ENCODE assay signal across 8 cellular contexts in genomic region chr7:100545636-100546128, GRCh38. TPM values are rescaled to one million over a fixed set of nuclear protein-coding genes. Genes with fewer than 3 reads are reported as not detected.
A peak's percentile ranks its signal among the peaks of the same experiment; 100 is the strongest.
DNase-seq lines count a peak whose midpoint lies in the region; FAIRE-seq and TF ChIP-seq lines count a peak whose summit lies in the region.

No MANE protein-coding gene starts in this region.

- no peak overlapping the region for H3K23ac ChIP-seq in H9 (ENCODE audit: insufficient read length, low read depth, low read length)

- no peak for FAIRE-seq in astrocyte (lab: Jason Lieb, UNC)

- no peak overlapping the region for H3K56ac ChIP-seq in H9 (ENCODE audit: insufficient read length, low read depth, low read length)

- DNase-seq in DMS153 (lab: John Stamatoyannopoulos, UW) (peak; percentile 50), DMS153 treated with DMSO at 0.1 percent for 48 hours (lab: John Stamatoyannopoulos, UW; ENCODE audit: unreplicated experiment) (no peak), H9 (peak; percentile 68), PC-9 (peak; percentile 89 to 96), astrocyte (ENCODE audit: low read depth) (peak; percentile 86), immature natural killer cell (no peak), DMS114 treated with DMSO at 0.1 percent for 48 hours (lab: John Stamatoyannopoulos, UW; ENCODE audit: unreplicated experiment) (no peak)
- DNase-seq in stimulated activated CD4-positive, alpha-beta T cell treated with anti-CD3 and anti-CD28 coated beads, Interleukin-15, amount 100 ng/mL, for 24 hours = peak; percentile 80

- H2BK15ac ChIP-seq in H9 (ENCODE audit: low read depth, low read length) = no peak overlapping the region

- H3K27me3 ChIP-seq in H9 (ENCODE audit: insufficient read depth, low read length) (no peaks in the 10 kb centered on the region), PC-9 (ENCODE audit: insufficient read depth, low read depth) (no peaks in the 10 kb centered on the region), astrocyte (ENCODE audit: insufficient read depth, low read length) (no peaks in the 10 kb centered on the region)

- H3T11ph ChIP-seq in H9 (ENCODE audit: low read length) = no peak overlapping the region

- no TSS peak for BruUV-seq in PC-9 (replicated peaks; lab: Mats Ljungman, UMichigan)

- H2AK5ac ChIP-seq in H9 (ENCODE audit: insufficient read length, low read length) = no peak overlapping the region

- H4K8ac ChIP-seq in H9 (replicated peaks; ENCODE audit: insufficient read length, low read depth, low read length) = no peak overlapping the region

- no peak overlapping the region for H2BK5ac ChIP-seq in H9 (ENCODE audit: insufficient read length, low read length)

- H3K4ac ChIP-seq in H9 (ENCODE audit: low read depth, low read length) = no peak overlapping the region

- POLR2A ChIA-PET in PC-9 (lab: Charles Lee; ENCODE audit: unreplicated experiment) = interaction anchor here (0.6 to 1.4 kb wide), 6 partner anchors 40 to 1290 kb away, joined by 3 to 15 read pairs (median 4); partner anchors contain the start of genes FBXO24, LRCH4, MEPCE and ZCWPW1

- H3F3A ChIP-seq in PC-9 (ENCODE audit: insufficient read depth, low read depth) = peaks cover 72% of the 10 kb centered on the region

- no peaks in the 10 kb centered on the region for H3K79me1 ChIP-seq in H9 (ENCODE audit: insufficient read depth, low read depth, low read length, poor library complexity, severe bottlenecking)

- H3K27ac Mint-ChIP-seq in H9 (peak overlapping the region in 2 of 3 experiments; percentile 20 to 65; a peak in 5 of 7 replicates), astrocyte (ENCODE audit: unreplicated experiment) (peak overlapping the region; percentile 90), immature natural killer cell (peak overlapping the region; percentile 89 to 99 (median 96))

- no CpG with 5 or more reads among the region's 2 CpGs for WGBS in H9 (ENCODE audit: extremely low coverage, insufficient read length, low lambda C conversion rate)

- H3K79me2 ChIP-seq in H9 (ENCODE audit: insufficient read depth, low read length) = no peaks in the 10 kb centered on the region
- peaks cover 63% of the 10 kb centered on the region for H3K79me2 ChIP-seq in PC-9 (ENCODE audit: low read depth)
- peaks cover 15% of the 10 kb centered on the region for H3K79me2 ChIP-seq in astrocyte (ENCODE audit: insufficient read depth, low read length)

- no peak overlapping the region for H2BK120ac ChIP-seq in H9 (ENCODE audit: low read depth, low read length, poor library complexity, severe bottlenecking)

- H4K91ac ChIP-seq in H9 (ENCODE audit: insufficient read length, low read depth, low read length) = no peak overlapping the region

- H4K20me1 ChIP-seq in H9 (ENCODE audit: control insufficient read depth, insufficient read depth, insufficient read length) (no peaks in the 10 kb centered on the region), PC-9 (ENCODE audit: insufficient read depth) (no peaks in the 10 kb centered on the region), astrocyte (ENCODE audit: insufficient read depth, low read length) (no peaks in the 10 kb centered on the region)

- H2AFZ ChIP-seq in H9 (ENCODE audit: low read length) (no peak overlapping the region), PC-9 (no peak overlapping the region), astrocyte (ENCODE audit: low read depth, low read length) (peak overlapping the region; percentile 26)

- no peak overlapping the region for H3K18ac ChIP-seq in H9 (ENCODE audit: insufficient read length, low read depth, low read length)

- H3K4me1 Mint-ChIP-seq in H9 (peaks cover 67 to 70% of the 10 kb centered on the region in 2 experiments), astrocyte (ENCODE audit: low read depth, unreplicated experiment) (peaks cover 41% of the 10 kb centered on the region), immature natural killer cell (peaks cover 95 to 100% of the 10 kb centered on the region in 2 donors)

- H3K9me3 ChIP-seq in H9 (ENCODE audit: control insufficient read depth, low read depth, low read length) (no peaks in the 10 kb centered on the region), PC-9 (ENCODE audit: insufficient read depth, low read depth) (no peaks in the 10 kb centered on the region), astrocyte (ENCODE audit: insufficient read depth, low read depth, low read length) (no peaks in the 10 kb centered on the region)

- intact Hi-C loops in PC-9 (cut with micrococcal nuclease; ENCODE audit: unreplicated experiment) = loop anchor here (1.0 to 2.0 kb wide), 4 partner anchors 41 to 281 kb away; partner anchors contain the start of genes EPHB4, FBXO24, LRCH4 and NYAP1

- H3K27me3 Mint-ChIP-seq in H9 (ENCODE audit: low read depth) (peaks cover 7% of the 10 kb centered on the region), astrocyte (ENCODE audit: low read depth, unreplicated experiment) (no peaks in the 10 kb centered on the region), immature natural killer cell (ENCODE audit: low read depth in 3 of 3) (peaks cover 2 to 6% (median 2%) of the 10 kb centered on the region in 3 donors)

- H3K4me3 Mint-ChIP-seq in H9 = no peak overlapping the region
- peak overlapping the region; percentile 41 for H3K4me3 Mint-ChIP-seq in astrocyte (ENCODE audit: unreplicated experiment)
- peak overlapping the region; percentile 69 to 91 (median 82) for H3K4me3 Mint-ChIP-seq in immature natural killer cell

- H3K4me2 ChIP-seq in H9 (ENCODE audit: insufficient read depth, insufficient read length, low read length) (no peak overlapping the region), PC-9 (peak overlapping the region; percentile 76), astrocyte (ENCODE audit: low read length) (peak overlapping the region; percentile 74)

- no peaks in the 10 kb centered on the region for H3K23me2 ChIP-seq in H9 (ENCODE audit: insufficient read length, low read depth, low read length, poor library complexity, severe bottlenecking)

- no peak overlapping the region for H3K27ac ChIP-seq in H9 (ENCODE audit: insufficient read length, low read depth, low read length)
- H3K27ac ChIP-seq in PC-9 = peak overlapping the region; percentile 98
- peak overlapping the region; percentile 71 for H3K27ac ChIP-seq in astrocyte (ENCODE audit: low read depth, low read length)

- H3K4me3 ChIP-seq in PC-9 = peak overlapping the region; percentile 33; the same call in 1 of the 2 replicates
- H3K4me3 ChIP-seq in astrocyte (ENCODE audit: insufficient read depth, low read depth, low read length) = no peak overlapping the region

- H3K4me1 ChIP-seq in H9 (ENCODE audit: insufficient read depth, low read length) (peaks cover 19% of the 10 kb centered on the region), PC-9 (replicated peaks; ENCODE audit: insufficient read depth) (peaks cover 82% of the 10 kb centered on the region), astrocyte (ENCODE audit: insufficient read depth, low read length) (peaks cover 34% of the 10 kb centered on the region)

- H3K36me3 ChIP-seq in PC-9 (ENCODE audit: low read depth) (no peaks in the 10 kb centered on the region; the same call in 1 of the 2 replicates), astrocyte (ENCODE audit: insufficient read depth, low read length) (no peaks in the 10 kb centered on the region)

- H3K36me3 Mint-ChIP-seq in H9 (ENCODE audit: insufficient read depth in 1 of 3, low read depth in 3 of 3) (peaks cover 2 to 8% (median 6%) of the 10 kb centered on the region in 3 experiments), astrocyte (ENCODE audit: low read depth, unreplicated experiment) (no peaks in the 10 kb centered on the region), immature natural killer cell (peaks cover 5 to 6% (median 5%) of the 10 kb centered on the region in 3 donors)

- H4K5ac ChIP-seq in H9 (ENCODE audit: insufficient read length, low read depth, low read length) = no peak overlapping the region

- H2BK20ac ChIP-seq in H9 (ENCODE audit: low read depth, low read length, poor library complexity, severe bottlenecking) = no peak overlapping the region

- H3K14ac ChIP-seq in H9 (ENCODE audit: insufficient read depth, low read length) = no peak overlapping the region

- CTCF ChIA-PET in PC-9 (lab: Charles Lee) = interaction anchor here (0.6 to 1.3 kb wide), 2 partner anchors 29 to 43 kb away, joined by 3 to 4 read pairs; no protein-coding TSS in a partner anchor

- H3K9me3 Mint-ChIP-seq in H9 (no peaks in the 10 kb centered on the region; a peak in 1 of 5 replicates), astrocyte (ENCODE audit: unreplicated experiment) (no peaks in the 10 kb centered on the region), immature natural killer cell (no peaks in the 10 kb centered on the region)

- TF ChIP-seq CTCF in H9 (conservative IDR thresholded peaks at IDR 0.05) = peak; percentile 27; the same call in 1 of the 3 replicates
- TF ChIP-seq CTCF in PC-9 (conservative IDR thresholded peaks at IDR 0.05) = no peak
- TF ChIP-seq CTCF in astrocyte (IDR thresholded peaks at IDR 0.05; ENCODE audit: insufficient read depth, low read depth, low read length) = no peak

- H2BK12ac ChIP-seq in H9 (ENCODE audit: insufficient read length, low read depth, low read length) = no peak overlapping the region

- H3K9me2 ChIP-seq in PC-9 (ENCODE audit: insufficient read depth) = no peaks in the 10 kb centered on the region

- no peak overlapping the region for H3K9ac ChIP-seq in H9 (ENCODE audit: extremely low read depth, insufficient read length, low read length)
- H3K9ac ChIP-seq in astrocyte (ENCODE audit: low read length) = peak overlapping the region; percentile 39

RNA-seq across cellular contexts. Expression of gene AGFG2, which starts 6.7 kb away (rescaled TPM):
- total RNA-seq in H9 (2021) (11.2 and 12.7 TPM in 2 replicates), PC-9 (2021) (30.4 and 35.2 TPM in 2 replicates), astrocyte (6.2 and 7.1 TPM in 2 replicates)
- 10 to 100 TPM in 2 of 3 donors, 1 to 10 TPM in 1; 7.1 to 20.7 (median 12.0) TPM for polyA plus RNA-seq in immature natural killer cell

RNA-seq across cellular contexts. Expression of gene SAP25, which starts 28.0 kb away (rescaled TPM):
- total RNA-seq in H9 (2021) (4.2 and 5.1 TPM in 2 replicates), PC-9 (2021) (11.0 and 15.3 TPM in 2 replicates), astrocyte (1.4 and 1.9 TPM in 2 replicates)
- polyA plus RNA-seq in immature natural killer cell = not detected

RNA-seq across cellular contexts. Expression of gene LRCH4, which starts 40.2 kb away (rescaled TPM):
- total RNA-seq in H9 (2021) (36.8 and 39.1 TPM in 2 replicates), PC-9 (2021) (86.6 and 89.6 TPM in 2 replicates), astrocyte (52.7 and 62.5 TPM in 2 replicates)
- polyA plus RNA-seq in immature natural killer cell = 100 to 1,000 TPM in 1 of 3 donors, 10 to 100 TPM in 2; 78.9 to 125 (median 90.4) TPM

RNA-seq across cellular contexts. Expression of gene FBXO24, which starts 40.4 kb away (rescaled TPM):
- total RNA-seq in H9 (2021) = 0.85 and 1.3 TPM in 2 replicates
- 2.7 and 4.6 TPM in 2 replicates for total RNA-seq in PC-9 (2021)
- total RNA-seq in astrocyte = 0.17 and 0.52 TPM in 2 replicates
- polyA plus RNA-seq in immature natural killer cell = under 1 TPM in 1 of 3 donors, not detected in 2; 0.43 TPM

RNA-seq across cellular contexts. Expression of gene PCOLCE, which starts 56.5 kb away (rescaled TPM):
- total RNA-seq in H9 (2021) = 25.8 and 26.1 TPM in 2 replicates
- 25.1 and 35.2 TPM in 2 replicates for total RNA-seq in PC-9 (2021)
- 10.8 and 15.5 TPM in 2 replicates for total RNA-seq in astrocyte
- 1 to 10 TPM; 2.0 to 4.9 (median 4.7) TPM for polyA plus RNA-seq in immature natural killer cell

Comparison
In these comparisons a context has a peak if more than half of its experiments do, and no peak if none do; other contexts are left out.
1. DNase-seq: peak in DMS153 (single experiment), H9 (single experiment), PC-9 (2 of 2), astrocyte (single experiment) and stimulated activated CD4-positive, alpha-beta T cell treated with anti-CD3 and anti-CD28 coated beads, Interleukin-15, amount 100 ng/mL, for 24 hours (single experiment); none in DMS153 treated with DMSO at 0.1 percent for 48 hours (single experiment), immature natural killer cell (0 of 3) and DMS114 treated with DMSO at 0.1 percent for 48 hours (single experiment).
2. H3K27ac Mint-ChIP-seq: peak in every context shown above with its lines; median percentile 96 in immature natural killer cell; 90 in astrocyte; 42 in H9.
3. H3K4me3 Mint-ChIP-seq: peak in astrocyte (single experiment) and immature natural killer cell (5 of 5); none in H9 (0 of 2).